In the genomic region with DNA sequence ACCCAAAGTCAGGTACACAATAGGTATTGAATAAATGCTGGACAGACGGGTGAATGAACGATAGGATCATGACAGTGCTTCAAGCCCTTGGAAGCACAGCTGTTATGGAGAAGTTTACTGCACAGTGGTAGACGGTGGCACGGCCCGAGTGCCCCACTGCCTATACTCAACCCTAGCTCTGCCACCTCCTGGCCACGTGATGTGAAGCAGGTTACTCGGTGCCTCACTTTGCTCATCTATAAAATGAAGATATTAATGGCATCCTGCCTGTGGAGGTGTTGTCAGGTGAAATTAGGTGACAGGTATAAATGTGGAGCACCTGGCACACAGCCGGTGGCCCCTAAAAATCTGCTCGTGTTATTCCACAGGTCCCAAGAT, we compare ENCODE assay signal across 8 cellular contexts. TPM values are rescaled to one million over a fixed set of nuclear protein-coding genes. Genes with fewer than 3 reads are reported as not detected.
DNase-seq lines count a peak whose midpoint lies in the region; ATAC-seq and TF ChIP-seq lines count a peak whose summit lies in the region.

No MANE protein-coding gene starts in this region.

- peak overlapping the region; percentile 91 to 99 for H3K27ac Mint-ChIP-seq in activated naive CD4-positive, alpha-beta T cell treated with anti-CD3 and anti-CD28 coated beads, Interleukin-2, amount 50 U/mL, for 72 hours

- peaks cover 0 to under 1% of the 10 kb centered on the region in 2 donors for H3K9me3 Mint-ChIP-seq in activated naive CD4-positive, alpha-beta T cell treated with anti-CD3 and anti-CD28 coated beads, Interleukin-2, amount 50 U/mL, for 72 hours

- no peak overlapping the region for H3K27ac ChIP-seq in left lung

- H3K4me3 ChIP-seq in left lung = peak overlapping the region in 1 of 2 donors; percentile 29

- H3K36me3 Mint-ChIP-seq in activated naive CD4-positive, alpha-beta T cell treated with anti-CD3 and anti-CD28 coated beads, Interleukin-2, amount 50 U/mL, for 72 hours = peaks cover 2 to 38% of the 10 kb centered on the region in 2 donors

- ATAC-seq in HG03175 (IDR thresholded peaks at IDR 0.05; ENCODE audit: unreplicated experiment) (peak; percentile 20), left lung (peak; percentile 62)
- ATAC-seq in activated naive CD4-positive, alpha-beta T cell treated with anti-CD3 and anti-CD28 coated beads, Interleukin-2, amount 50 U/mL, for 72 hours = peak; percentile 34 to 43

- H3K36me3 ChIP-seq in left lung = no peaks in the 10 kb centered on the region

- H3K9me3 ChIP-seq in left lung = no peaks in the 10 kb centered on the region

- intact Hi-C loops in left lung (cut with DNase I) = no loop called here

- DNase-seq in G401 (ENCODE audit: low spot score) = peak; percentile 49
- peak; percentile 36 for DNase-seq in SK-MEL-5 (ENCODE audit: low read depth, low spot score)
- DNase-seq in activated naive CD4-positive, alpha-beta T cell treated with anti-CD3 and anti-CD28 coated beads, Interleukin-2, amount 50 U/mL, for 72 hours (ENCODE audit: low spot score in 2 of 2) = no peak
- DNase-seq in left lung = no peak
- peak; percentile 72 for DNase-seq in stimulated activated naive CD4-positive, alpha-beta T cell treated with Interleukin-2 at 50 U/mL for 16 hours (lab: John Stamatoyannopoulos, UW)
- DNase-seq in cortex of kidney (lab: John Stamatoyannopoulos, UW) = no peak
- DNase-seq in cerebellum (ENCODE audit: low spot score) = no peak

- peak in 1 of 2 donors; percentile 9 for TF ChIP-seq CTCF in left lung (IDR thresholded peaks at IDR 0.05)

- in situ Hi-C loops in G401 (cut with HindIII; ENCODE audit: low sequenced_read_pairs) = no loop called here
- in situ Hi-C loops in SK-MEL-5 (cut with HindIII; ENCODE audit: low pct_unique_long_range_greater_than_20kb, low sequenced_read_pairs) = no loop called here

- no peaks in the 10 kb centered on the region for H3K27me3 ChIP-seq in left lung

- H3K4me1 ChIP-seq in left lung = peaks cover 5 to 21% of the 10 kb centered on the region in 2 donors

RNA-seq across cellular contexts. Expression of gene ASB2, which starts 5.8 kb away (rescaled TPM):
- total RNA-seq in G401 (2014; rRNA removed; shearing (Covaris generic)) = 7.9 and 9.9 TPM in 2 replicates
- total RNA-seq in SK-MEL-5 (2014; rRNA removed; shearing (Covaris generic)) = 3.8 and 3.9 TPM in 2 replicates
- 1.5 and 2.2 TPM in 2 replicates for polyA plus RNA-seq in SK-MEL-5 (2015; cell fraction: cytosol; rRNA removed)
- polyA plus RNA-seq in SK-MEL-5 (2015; cell fraction: nucleus; rRNA removed) = 1.1 TPM in 2 replicates
- total RNA-seq in activated naive CD4-positive, alpha-beta T cell treated with anti-CD3 and anti-CD28 coated beads, Interleukin-2, amount 50 U/mL, for 72 hours = 10 to 100 TPM; 12.9 to 50.0 TPM
- total RNA-seq in left lung (1 to 10 TPM; 1.4 to 3.2 TPM), cerebellum (0.54 TPM)

RNA-seq across cellular contexts. Expression of gene CCDC197, which starts 26.5 kb away (rescaled TPM):
- not detected in 2 replicates for total RNA-seq in G401 (2014; rRNA removed; shearing (Covaris generic))
- total RNA-seq in SK-MEL-5 (2014; rRNA removed; shearing (Covaris generic)) = not detected in 2 replicates
- not detected in 2 replicates for polyA plus RNA-seq in SK-MEL-5 (2015; cell fraction: cytosol; rRNA removed)
- polyA plus RNA-seq in SK-MEL-5 (2015; cell fraction: nucleus; rRNA removed) = not detected in 2 replicates
- total RNA-seq in activated naive CD4-positive, alpha-beta T cell treated with anti-CD3 and anti-CD28 coated beads, Interleukin-2, amount 50 U/mL, for 72 hours = under 1 TPM; 0.20 to 0.49 TPM
- total RNA-seq in left lung (not detected), cerebellum (not detected)

RNA-seq across cellular contexts. Expression of gene FAM181A, which starts 43.4 kb away (rescaled TPM):
- not detected in 2 replicates for total RNA-seq in G401 (2014; rRNA removed; shearing (Covaris generic))
- total RNA-seq in SK-MEL-5 (2014; rRNA removed; shearing (Covaris generic)) = not detected in 2 replicates
- polyA plus RNA-seq in SK-MEL-5 (2015; cell fraction: cytosol; rRNA removed) = not detected in 2 replicates
- polyA plus RNA-seq in SK-MEL-5 (2015; cell fraction: nucleus; rRNA removed) = not detected in 2 replicates
- not detected for total RNA-seq in activated naive CD4-positive, alpha-beta T cell treated with anti-CD3 and anti-CD28 coated beads, Interleukin-2, amount 50 U/mL, for 72 hours
- 1 to 10 TPM in 1 of 2 donors, not detected in 1; 1.1 TPM for total RNA-seq in left lung
- total RNA-seq in cerebellum = 2.4 TPM

RNA-seq across cellular contexts. Expression of gene OTUB2, which starts 55.6 kb away (rescaled TPM):
- 1.5 and 3.3 TPM in 2 replicates for total RNA-seq in G401 (2014; rRNA removed; shearing (Covaris generic))
- 3.5 and 4.4 TPM in 2 replicates for total RNA-seq in SK-MEL-5 (2014; rRNA removed; shearing (Covaris generic))
- 3.4 and 4.3 TPM in 2 replicates for polyA plus RNA-seq in SK-MEL-5 (2015; cell fraction: cytosol; rRNA removed)
- polyA plus RNA-seq in SK-MEL-5 (2015; cell fraction: nucleus; rRNA removed) = 2.5 and 2.6 TPM in 2 replicates
- 1 to 10 TPM; 1.2 to 2.3 TPM for total RNA-seq in activated naive CD4-positive, alpha-beta T cell treated with anti-CD3 and anti-CD28 coated beads, Interleukin-2, amount 50 U/mL, for 72 hours
- total RNA-seq in left lung (1 to 10 TPM; 1.2 to 1.5 TPM), cerebellum (6.3 TPM)

Comparison
In these comparisons a context has a peak if more than half of its experiments do, and no peak if none do; other contexts are left out.
1. DNase-seq: peak in G401 (single experiment), SK-MEL-5 (single experiment) and stimulated activated naive CD4-positive, alpha-beta T cell treated with Interleukin-2 at 50 U/mL for 16 hours (single experiment); none in activated naive CD4-positive, alpha-beta T cell treated with anti-CD3 and anti-CD28 coated beads, Interleukin-2, amount 50 U/mL, for 72 hours (0 of 2), left lung (0 of 2), cortex of kidney (single experiment) and cerebellum (single experiment).
2. Peak in every context shown above with its lines, with median percentiles within 50 percentile points of each other: ATAC-seq.